In the genomic region with DNA sequence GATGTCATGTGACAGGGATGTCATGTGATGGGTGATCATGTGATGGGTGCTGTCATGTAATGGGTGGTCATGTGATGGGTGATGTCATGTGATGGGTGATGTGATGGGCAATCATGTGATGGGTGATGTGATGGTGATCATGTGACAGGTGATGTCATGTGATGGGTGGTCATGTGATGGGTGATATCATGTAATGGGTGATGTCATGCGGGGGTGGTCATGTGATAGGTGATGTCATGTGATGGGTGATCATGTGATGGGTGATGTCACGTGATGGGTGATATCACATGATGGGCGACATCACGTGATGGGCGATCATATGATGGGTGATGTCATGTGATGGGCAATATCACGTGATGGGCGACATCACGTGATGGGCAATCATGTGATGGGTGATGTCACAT, we compare ENCODE assay signal across 11 cellular contexts. TPM values are rescaled to one million over a fixed set of nuclear protein-coding genes. Genes with fewer than 3 reads are reported as not detected.
DNase-seq lines count a peak whose midpoint lies in the region; ATAC-seq, FAIRE-seq and TF ChIP-seq lines count a peak whose summit lies in the region.
"Had no signal": no experiment of that assay in that cellular context is flagged by ENCODE, and none has a peak within 500 bp of the region (broad histone marks: within the 10 kb centered on the region; RNA-seq: fewer than 3 reads in every experiment).

No MANE protein-coding gene starts in this region.

- POLR2A ChIA-PET in CD4-positive, alpha-beta T cell (lab: Charles Lee), result no interaction called here

- H3K4me1 ChIP-seq in kidney (ENCODE audit: control insufficient read depth in 1 of 2, insufficient read depth in 1 of 2, low read depth in 1 of 2, low read length in 2 of 2) (no peaks in the 10 kb centered on the region), suprapubic skin (no peaks in the 10 kb centered on the region)
- H3K4me1 ChIP-seq: HAP-1 had no signal

- no peak overlapping the region for H3K4me3 ChIP-seq in kidney (ENCODE audit: low read length in 2 of 2)
- no peak overlapping the region for H3K4me3 ChIP-seq in suprapubic skin
- H3K4me3 ChIP-seq: HAP-1 had no signal

- DNase-seq in CD4-positive, alpha-beta T cell, result peak in 1 of 10 experiments; percentile 5
- no peak for DNase-seq in GM12892 (ENCODE audit: insufficient read length)
- DNase-seq in activated T-helper 1 cell treated with anti-CD3 and anti-CD28 coated beads, Interleukin-12 subunit alpha, Interleukin-12 subunit beta, Interleukin-2, Interleukin-4 antibody, amounts not matched to agents 30 ng/mL and 10 ng/mL and 1 ng/mL, durations not matched to agents 14 hours and 24 hours and 36 hours (ENCODE audit: low spot score), result no peak
- DNase-seq in mucosa of gallbladder (ENCODE audit: low spot score), result peak; percentile 19
- DNase-seq in GM10266 (ENCODE audit: extremely low spot score), result no peak
- DNase-seq in kidney, result no peak
- DNase-seq in suprapubic skin (ENCODE audit: low spot score in 2 of 2), result no peak

- FAIRE-seq in GM12892 (lab: Jason Lieb, UNC) (peak; percentile 85), kidney (lab: Jason Lieb, UNC) (no peak)

- no peaks in the 10 kb centered on the region for H3K9me3 ChIP-seq in CD4-positive, alpha-beta T cell (ENCODE audit: control insufficient read depth, low read length)
- no peaks in the 10 kb centered on the region for H3K9me3 ChIP-seq in kidney (ENCODE audit: control insufficient read depth in 1 of 2, low read length in 2 of 2)
- peaks cover 3% of the 10 kb centered on the region for H3K9me3 ChIP-seq in suprapubic skin

- H3K4me1 Mint-ChIP-seq in CD4-positive, alpha-beta T cell (ENCODE audit: low read depth), result peaks cover 9% of the 10 kb centered on the region
- peaks cover 30% of the 10 kb centered on the region for H3K4me1 Mint-ChIP-seq in activated T-helper 1 cell treated with anti-CD3 and anti-CD28 coated beads, Interleukin-12 subunit alpha, Interleukin-12 subunit beta, Interleukin-2, Interleukin-4 antibody, amounts not matched to agents 30 ng/mL and 10 ng/mL and 1 ng/mL, durations not matched to agents 14 hours and 24 hours and 36 hours (ENCODE audit: low read depth)

- H3K9me3 Mint-ChIP-seq in CD4-positive, alpha-beta T cell, result peaks cover 11% of the 10 kb centered on the region
- H3K9me3 Mint-ChIP-seq in activated T-helper 1 cell treated with anti-CD3 and anti-CD28 coated beads, Interleukin-12 subunit alpha, Interleukin-12 subunit beta, Interleukin-2, Interleukin-4 antibody, amounts not matched to agents 30 ng/mL and 10 ng/mL and 1 ng/mL, durations not matched to agents 14 hours and 24 hours and 36 hours, result peaks cover 18% of the 10 kb centered on the region

- H3K27ac ChIP-seq in CD4-positive, alpha-beta T cell (ENCODE audit: low read depth, low read length), result no peak overlapping the region
- H3K27ac ChIP-seq in kidney (ENCODE audit: low read depth in 2 of 2, low read length in 2 of 2), result no peak overlapping the region
- no peak overlapping the region for H3K27ac ChIP-seq in suprapubic skin

- WGBS in suprapubic skin, result 89% methylated on average over 8 of the region's 8 CpGs

- H3K27me3 ChIP-seq in CD4-positive, alpha-beta T cell (ENCODE audit: control insufficient read depth, insufficient read depth, low read length), result peaks cover 3% of the 10 kb centered on the region
- no peaks in the 10 kb centered on the region for H3K27me3 ChIP-seq in suprapubic skin

- peak overlapping the region; percentile 88 for H3K27ac Mint-ChIP-seq in CD4-positive, alpha-beta T cell
- H3K27ac Mint-ChIP-seq in activated T-helper 1 cell treated with anti-CD3 and anti-CD28 coated beads, Interleukin-12 subunit alpha, Interleukin-12 subunit beta, Interleukin-2, Interleukin-4 antibody, amounts not matched to agents 30 ng/mL and 10 ng/mL and 1 ng/mL, durations not matched to agents 14 hours and 24 hours and 36 hours, result peak overlapping the region; percentile 99

- H3K36me3 Mint-ChIP-seq in CD4-positive, alpha-beta T cell (ENCODE audit: low read depth), result peaks cover 10% of the 10 kb centered on the region
- peaks cover 15% of the 10 kb centered on the region for H3K36me3 Mint-ChIP-seq in activated T-helper 1 cell treated with anti-CD3 and anti-CD28 coated beads, Interleukin-12 subunit alpha, Interleukin-12 subunit beta, Interleukin-2, Interleukin-4 antibody, amounts not matched to agents 30 ng/mL and 10 ng/mL and 1 ng/mL, durations not matched to agents 14 hours and 24 hours and 36 hours (ENCODE audit: low read depth)

- H3K36me3 ChIP-seq in kidney (ENCODE audit: control insufficient read depth in 1 of 2, insufficient read depth in 2 of 2, low read length in 2 of 2) (no peaks in the 10 kb centered on the region), suprapubic skin (no peaks in the 10 kb centered on the region)
- H3K36me3 ChIP-seq: HAP-1 had no signal

- TF ChIP-seq CTCF in CD4-positive, alpha-beta T cell (IDR thresholded peaks at IDR 0.05), result no peak
- TF ChIP-seq CTCF in GM10266 (IDR thresholded peaks at IDR 0.05; ENCODE audit: control insufficient read depth, insufficient read depth, low read depth, missing control alignments), result no peak
- TF ChIP-seq CTCF in kidney (IDR thresholded peaks at IDR 0.05; ENCODE audit: borderline replicate concordance, extremely low read depth, insufficient read depth), result no peak
- TF ChIP-seq CTCF in suprapubic skin (IDR thresholded peaks at IDR 0.05), result no peak

- ATAC-seq in CD4-positive, alpha-beta T cell (ENCODE audit: poor library complexity), result peak; percentile 34
- ATAC-seq in GM18519 (IDR thresholded peaks at IDR 0.05; ENCODE audit: low FRiP score, unreplicated experiment), result no peak

- TF ChIP-seq EP300 in suprapubic skin (IDR thresholded peaks at IDR 0.05), result no peak

- peaks cover 33% of the 10 kb centered on the region for H3K27me3 Mint-ChIP-seq in CD4-positive, alpha-beta T cell
- H3K27me3 Mint-ChIP-seq in activated T-helper 1 cell treated with anti-CD3 and anti-CD28 coated beads, Interleukin-12 subunit alpha, Interleukin-12 subunit beta, Interleukin-2, Interleukin-4 antibody, amounts not matched to agents 30 ng/mL and 10 ng/mL and 1 ng/mL, durations not matched to agents 14 hours and 24 hours and 36 hours (ENCODE audit: insufficient read depth), result peaks cover 15% of the 10 kb centered on the region

- CTCF ChIA-PET in CD4-positive, alpha-beta T cell (lab: Charles Lee), result no interaction called here

- H3K9ac ChIP-seq in kidney (ENCODE audit: low read length in 2 of 2), result no peak overlapping the region

- intact Hi-C loops in CD4-positive, alpha-beta T cell (cut with DNase I, micrococcal nuclease), result no loop called here
- intact Hi-C loops in activated T-helper 1 cell treated with anti-CD3 and anti-CD28 coated beads, Interleukin-12 subunit alpha, Interleukin-12 subunit beta, Interleukin-2, Interleukin-4 antibody, amounts not matched to agents 30 ng/mL and 10 ng/mL and 1 ng/mL, durations not matched to agents 14 hours and 24 hours and 36 hours (cut with micrococcal nuclease), result loop anchor here (5.0 to 10.0 kb wide), 5 partner anchors 37 to 312 kb away; a partner anchor contains a TSS
- intact Hi-C loops in kidney (cut with DNase I), result no loop called here

- TF ChIP-seq POLR2A in GM12892 (IDR thresholded peaks at IDR 0.05; ENCODE audit: low read depth, low read length) (no peak), suprapubic skin (IDR thresholded peaks at IDR 0.05) (no peak)

- peak overlapping the region; percentile 69 for H3K4me3 Mint-ChIP-seq in CD4-positive, alpha-beta T cell
- peak overlapping the region; percentile 40 for H3K4me3 Mint-ChIP-seq in activated T-helper 1 cell treated with anti-CD3 and anti-CD28 coated beads, Interleukin-12 subunit alpha, Interleukin-12 subunit beta, Interleukin-2, Interleukin-4 antibody, amounts not matched to agents 30 ng/mL and 10 ng/mL and 1 ng/mL, durations not matched to agents 14 hours and 24 hours and 36 hours

RNA-seq across cellular contexts. Expression of a gene that starts 16.6 kb away (rescaled TPM):
- total RNA-seq in CD4-positive, alpha-beta T cell, result under 1 TPM; 0.36 to 0.56 TPM
- polyA plus RNA-seq in GM12892 (2012; ENCODE audit: missing spikeins), result 0.74 TPM
- not detected in 2 replicates for total RNA-seq in activated T-helper 1 cell treated with anti-CD3 and anti-CD28 coated beads, Interleukin-12 subunit alpha, Interleukin-12 subunit beta, Interleukin-2, Interleukin-4 antibody, amounts not matched to agents 30 ng/mL and 10 ng/mL and 1 ng/mL, durations not matched to agents 14 hours and 24 hours and 36 hours
- total RNA-seq in mucosa of gallbladder (0.49 TPM), kidney (0.91 TPM), suprapubic skin (not detected)
- not detected for polyA plus RNA-seq in kidney (ENCODE audit: insufficient read depth, low read depth, low replicate concordance)
- total RNA-seq: pulmonary artery endothelial cell, SK-MEL-5 had no signal

RNA-seq across cellular contexts. Expression of a gene that starts 31.3 kb away (rescaled TPM):
- under 1 TPM; 0.41 to 0.50 TPM for total RNA-seq in CD4-positive, alpha-beta T cell
- 0.17 TPM for polyA plus RNA-seq in GM12892 (2012; ENCODE audit: missing spikeins)
- total RNA-seq in activated T-helper 1 cell treated with anti-CD3 and anti-CD28 coated beads, Interleukin-12 subunit alpha, Interleukin-12 subunit beta, Interleukin-2, Interleukin-4 antibody, amounts not matched to agents 30 ng/mL and 10 ng/mL and 1 ng/mL, durations not matched to agents 14 hours and 24 hours and 36 hours, result 0.32 and 0.41 TPM in 2 replicates
- 2.9 TPM for total RNA-seq in mucosa of gallbladder
- total RNA-seq in kidney, result 4.2 TPM
- 0.34 TPM for polyA plus RNA-seq in kidney (ENCODE audit: insufficient read depth, low read depth, low replicate concordance)
- total RNA-seq in suprapubic skin, result under 1 TPM; 0.31 to 0.80 (median 0.53) TPM
- total RNA-seq: pulmonary artery endothelial cell had no signal

RNA-seq across cellular contexts. Expression of a gene that starts 48.2 kb away (rescaled TPM):
- 1 to 10 TPM; 1.8 to 2.6 TPM for total RNA-seq in CD4-positive, alpha-beta T cell
- 70.3 TPM for polyA plus RNA-seq in GM12892 (2012; ENCODE audit: missing spikeins)
- total RNA-seq in activated T-helper 1 cell treated with anti-CD3 and anti-CD28 coated beads, Interleukin-12 subunit alpha, Interleukin-12 subunit beta, Interleukin-2, Interleukin-4 antibody, amounts not matched to agents 30 ng/mL and 10 ng/mL and 1 ng/mL, durations not matched to agents 14 hours and 24 hours and 36 hours, result 9.8 and 10.4 TPM in 2 replicates
- total RNA-seq in mucosa of gallbladder (15.2 TPM), kidney (8.2 TPM), suprapubic skin (1 to 10 TPM; 1.4 to 6.3 (median 2.9) TPM)
- polyA plus RNA-seq in kidney (ENCODE audit: insufficient read depth, low read depth, low replicate concordance), result 3.1 TPM
- total RNA-seq: pulmonary artery endothelial cell, SK-MEL-5 had no signal

RNA-seq across cellular contexts. Expression of a gene that starts 52.7 kb away (rescaled TPM):
- total RNA-seq in CD4-positive, alpha-beta T cell, result not detected
- polyA plus RNA-seq in GM12892 (2012; ENCODE audit: missing spikeins), result not detected
- total RNA-seq in activated T-helper 1 cell treated with anti-CD3 and anti-CD28 coated beads, Interleukin-12 subunit alpha, Interleukin-12 subunit beta, Interleukin-2, Interleukin-4 antibody, amounts not matched to agents 30 ng/mL and 10 ng/mL and 1 ng/mL, durations not matched to agents 14 hours and 24 hours and 36 hours, result not detected in 2 replicates
- total RNA-seq in mucosa of gallbladder (not detected), kidney (2.0 TPM), suprapubic skin (not detected)
- polyA plus RNA-seq in kidney (ENCODE audit: insufficient read depth, low read depth, low replicate concordance), result not detected
- total RNA-seq: pulmonary artery endothelial cell, SK-MEL-5 had no signal
